11 cellular contexts compared by ENCODE assay signal in the genomic region with DNA sequence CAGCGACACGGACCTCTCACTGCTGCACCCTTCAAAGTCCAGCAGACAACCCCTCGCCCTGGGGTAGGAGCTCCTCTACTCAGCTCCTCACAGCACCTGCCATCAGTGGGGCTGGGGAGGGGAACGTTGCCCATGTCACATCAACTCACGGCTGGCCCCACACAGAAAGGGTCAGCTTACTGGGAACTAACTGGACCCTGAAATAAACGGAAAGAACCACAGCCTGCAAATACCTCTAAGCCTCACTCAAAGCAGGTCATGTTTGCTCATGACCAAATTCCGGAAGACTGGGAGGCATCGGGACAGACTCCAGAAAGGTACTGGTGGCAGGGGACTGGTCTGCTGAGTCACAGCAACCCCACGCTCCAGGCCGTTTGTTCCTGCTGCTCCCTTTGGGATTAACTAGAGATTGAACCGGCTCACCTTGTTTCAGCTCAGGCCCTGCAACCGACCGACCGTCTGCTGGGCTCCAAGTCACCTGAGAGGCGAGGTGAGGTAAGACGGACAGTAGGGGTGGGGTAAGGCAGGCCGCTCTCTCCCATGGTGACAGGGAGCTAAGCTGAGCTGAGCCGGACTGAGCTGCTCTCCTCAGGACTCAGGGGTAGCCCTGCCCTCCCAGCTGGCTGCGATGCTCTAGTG. TPM values are rescaled to one million over a fixed set of nuclear protein-coding genes. Genes with fewer than 3 reads are reported as not detected.
DNase-seq lines count a peak whose midpoint lies in the region; FAIRE-seq and TF ChIP-seq lines count a peak whose summit lies in the region.
"Had no signal": no experiment of that assay in that cellular context is flagged by ENCODE, and none has a peak within 500 bp of the region (broad histone marks: within the 10 kb centered on the region; RNA-seq: fewer than 3 reads in every experiment).

No MANE protein-coding gene starts in this region.

- H3K27me3 Mint-ChIP-seq in CD14-positive monocyte (ENCODE audit: low read depth in 3 of 3), result peaks cover 0 to 18% (median 0%) of the 10 kb centered on the region in 3 donors

- peaks cover 8% of the 10 kb centered on the region for H4K20me1 ChIP-seq in PC-9 (ENCODE audit: insufficient read depth)
- H4K20me1 ChIP-seq in endothelial cell of umbilical vein (replicated peaks; ENCODE audit: control insufficient read depth, extremely low read depth, insufficient read depth, low read length), result no peaks in the 10 kb centered on the region

- peaks cover 94% of the 10 kb centered on the region for H3F3A ChIP-seq in PC-9 (ENCODE audit: insufficient read depth, low read depth)

- TF ChIP-seq POLR2A in endothelial cell of umbilical vein (IDR thresholded peaks at IDR 0.05; ENCODE audit: low read depth, low read length), result no peak

- peak overlapping the region; percentile 41 for H2AK5ac ChIP-seq in trophoblast cell (ENCODE audit: low read length)

- no peaks in the 10 kb centered on the region for H3K9me3 ChIP-seq in PC-9 (ENCODE audit: insufficient read depth, low read depth)
- no peaks in the 10 kb centered on the region for H3K9me3 ChIP-seq in endothelial cell of umbilical vein (replicated peaks; ENCODE audit: control insufficient read depth, insufficient read depth, low read length)
- no peaks in the 10 kb centered on the region for H3K9me3 ChIP-seq in trophoblast cell (ENCODE audit: insufficient read depth, low read depth, low read length)
- no peaks in the 10 kb centered on the region for H3K9me3 ChIP-seq in BE2C

- H3K4me1 ChIP-seq in PC-9 (replicated peaks; ENCODE audit: insufficient read depth), result peaks cover 58% of the 10 kb centered on the region
- H3K4me1 ChIP-seq in endothelial cell of umbilical vein (ENCODE audit: control insufficient read depth, extremely low read depth, insufficient read depth, low read length), result peaks cover 25% of the 10 kb centered on the region
- H3K4me1 ChIP-seq in trophoblast cell (ENCODE audit: control insufficient read depth in 1 of 2, insufficient read depth in 2 of 2, low read length in 2 of 2), result peaks cover 14 to 23% of the 10 kb centered on the region in 2 experiments
- peaks cover 17% of the 10 kb centered on the region for H3K4me1 ChIP-seq in BE2C

- CTCF ChIA-PET in PC-9 (lab: Charles Lee) (interaction anchor here (1.0 kb wide), 1 partner anchor 168 kb away, joined by 3 read pairs; no protein-coding TSS in a partner anchor), endothelial cell of umbilical vein (lab: Charles Lee) (interaction anchor here (0.9 kb wide), 1 partner anchor 14 kb away, joined by 3 read pairs; no protein-coding TSS in a partner anchor)

- H3K4me3 Mint-ChIP-seq in CD14-positive monocyte, result no peak overlapping the region

- no peak for FAIRE-seq in endothelial cell of umbilical vein (lab: Jason Lieb, UNC)

- POLR2A ChIA-PET in PC-9 (lab: Charles Lee; ENCODE audit: unreplicated experiment), result interaction anchor here (0.5 to 2.0 kb wide), 11 partner anchors 9 to 176 kb away, joined by 3 to 18 read pairs (median 7); a partner anchor contains a TSS
- POLR2A ChIA-PET in endothelial cell of umbilical vein (lab: Charles Lee), result interaction anchor here (0.7 kb wide), 1 partner anchor 162 kb away, joined by 3 read pairs; a partner anchor contains a TSS

- peak overlapping the region; percentile 60 for H3K14ac ChIP-seq in trophoblast cell (ENCODE audit: low read length)

- H3K36me3 Mint-ChIP-seq in CD14-positive monocyte, result peaks cover 20 to 51% of the 10 kb centered on the region in 2 donors

- intact Hi-C loops in CD14-positive monocyte (cut with micrococcal nuclease) (no loop called here), PC-9 (cut with micrococcal nuclease; ENCODE audit: unreplicated experiment) (loop anchor here (1.0 kb wide), 1 partner anchor 51 kb away; a partner anchor contains a TSS), endothelial cell of umbilical vein (cut with micrococcal nuclease) (no loop called here)

- H3K4me1 Mint-ChIP-seq in CD14-positive monocyte, result peaks cover 53% of the 10 kb centered on the region

- H3K18ac ChIP-seq in trophoblast cell (ENCODE audit: low read length), result peak overlapping the region; percentile 51

- no peak overlapping the region for H3K23ac ChIP-seq in trophoblast cell (ENCODE audit: low read length)

- BruUV-seq in PC-9 (replicated peaks; lab: Mats Ljungman, UMichigan), result no TSS peak
- no TSS peak for BruUV-seq in endothelial cell of umbilical vein (replicated peaks; lab: Mats Ljungman, UMichigan)

- H2AFZ ChIP-seq in PC-9 (no peak overlapping the region), endothelial cell of umbilical vein (ENCODE audit: low read depth, low read length) (no peak overlapping the region), trophoblast cell (ENCODE audit: insufficient read depth, low read length, poor library complexity) (no peak overlapping the region)

- H3K4me2 ChIP-seq in PC-9 (peak overlapping the region; percentile 99), endothelial cell of umbilical vein (ENCODE audit: insufficient read depth, low read length) (no peak overlapping the region), trophoblast cell (ENCODE audit: low read length) (no peak overlapping the region)

- no peak for TF ChIP-seq CTCF in CD14-positive monocyte (IDR thresholded peaks at IDR 0.05)
- no peak for TF ChIP-seq CTCF in PC-9 (conservative IDR thresholded peaks at IDR 0.05)
- TF ChIP-seq CTCF in endothelial cell of umbilical vein (IDR thresholded peaks at IDR 0.05; ENCODE audit: extremely low read depth in 1 of 2, insufficient read depth in 1 of 2, low read depth in 1 of 2, low read length in 2 of 2), result no peak
- TF ChIP-seq CTCF in BE2C (IDR thresholded peaks at IDR 0.05; ENCODE audit: low read depth, low read length), result no peak

- no peaks in the 10 kb centered on the region for H3K27me3 ChIP-seq in PC-9 (ENCODE audit: insufficient read depth, low read depth)
- no peaks in the 10 kb centered on the region for H3K27me3 ChIP-seq in endothelial cell of umbilical vein (ENCODE audit: control insufficient read depth in 2 of 2, insufficient read depth in 2 of 2, low read length in 2 of 2)
- no peaks in the 10 kb centered on the region for H3K27me3 ChIP-seq in trophoblast cell (ENCODE audit: insufficient read depth, low read length)
- H3K27me3 ChIP-seq in BE2C, result no peaks in the 10 kb centered on the region

- no peak overlapping the region for H3K4ac ChIP-seq in trophoblast cell (ENCODE audit: low read depth, low read length)

- H3K79me1 ChIP-seq in trophoblast cell (ENCODE audit: low read length), result peaks cover 9% of the 10 kb centered on the region

- H3K4me3 ChIP-seq in PC-9 (peak overlapping the region; percentile 52; the same call in 1 of the 2 replicates), endothelial cell of umbilical vein (replicated peaks in 1 of 3; ENCODE audit: insufficient read depth in 1 of 3, low read depth in 1 of 3, low read length in 3 of 3) (no peak overlapping the region), trophoblast cell (ENCODE audit: low read depth, low read length) (no peak overlapping the region), BE2C (ENCODE audit: low read depth, low read length) (no peak overlapping the region)

- H3K36me3 ChIP-seq in PC-9 (ENCODE audit: low read depth), result peaks cover 42% of the 10 kb centered on the region
- no peaks in the 10 kb centered on the region for H3K36me3 ChIP-seq in endothelial cell of umbilical vein (ENCODE audit: control insufficient read depth in 2 of 2, extremely low read depth in 1 of 2, insufficient read depth in 2 of 2, low read length in 2 of 2)
- peaks cover 25 to 29% of the 10 kb centered on the region in 2 experiments for H3K36me3 ChIP-seq in trophoblast cell (ENCODE audit: control insufficient read depth in 1 of 2, insufficient read depth in 2 of 2, low read length in 2 of 2)
- no peaks in the 10 kb centered on the region for H3K36me3 ChIP-seq in BE2C

- WGBS in trophoblast cell (ENCODE audit: extremely low coverage, insufficient coverage, insufficient read length), result no CpG with 5 or more reads among the region's 19 CpGs

- H3K9me2 ChIP-seq in PC-9 (ENCODE audit: insufficient read depth), result no peaks in the 10 kb centered on the region

- H4K8ac ChIP-seq in trophoblast cell (ENCODE audit: low read depth, low read length), result peak overlapping the region; percentile 69

- H3K27ac ChIP-seq in PC-9, result peak overlapping the region; percentile 100
- H3K27ac ChIP-seq in endothelial cell of umbilical vein (ENCODE audit: insufficient read depth, low read depth, low read length), result peak overlapping the region; percentile 100
- H3K27ac ChIP-seq in trophoblast cell (ENCODE audit: low read depth, low read length), result peak overlapping the region; percentile 78

- H3K27ac Mint-ChIP-seq in CD14-positive monocyte, result peak overlapping the region; percentile 97 to 99 (median 97)

- H3K9me3 Mint-ChIP-seq in CD14-positive monocyte, result peaks cover 0 to 12% (median 5%) of the 10 kb centered on the region in 7 donors

- H3K9ac ChIP-seq in endothelial cell of umbilical vein (replicated peaks; ENCODE audit: extremely low read depth, insufficient read depth, low read length) (peak overlapping the region; percentile 67), trophoblast cell (ENCODE audit: low read length) (no peak overlapping the region)

- DNase-seq in CD14-positive monocyte (ENCODE audit: low spot score) (no peak), PC-9 (peak; percentile 93 to 97), endothelial cell of umbilical vein (ENCODE audit: low read depth, low spot score) (no peak), trophoblast cell (no peak), BE2C (no peak), cerebellar cortex (ENCODE audit: low spot score) (no peak), AG20443 (ENCODE audit: low spot score) (no peak), RPMI8226 (no peak)
- DNase-seq: DMS153, NCI-H2029 had no signal

- peaks cover 83% of the 10 kb centered on the region for H3K79me2 ChIP-seq in PC-9 (ENCODE audit: low read depth)
- H3K79me2 ChIP-seq in endothelial cell of umbilical vein (ENCODE audit: control insufficient read depth, insufficient read depth, low read length), result peaks cover 45% of the 10 kb centered on the region
- H3K79me2 ChIP-seq in trophoblast cell (ENCODE audit: control insufficient read depth, insufficient read depth, low read length, poor library complexity), result peaks cover 4% of the 10 kb centered on the region

- dilution Hi-C loops in endothelial cell of umbilical vein (cut with MboI; ENCODE audit: extremely low pct_ligation_motif_present, low sequenced_read_pairs), result no loop called here

- no peak overlapping the region for H4K12ac ChIP-seq in trophoblast cell (ENCODE audit: low read depth, low read length)

- no peaks in the 10 kb centered on the region for H3K9me1 ChIP-seq in endothelial cell of umbilical vein (replicated peaks; ENCODE audit: control insufficient read depth, extremely low read depth, insufficient read depth, low read length)

- peak overlapping the region; percentile 64 for H4K91ac ChIP-seq in trophoblast cell (ENCODE audit: low read depth, low read length)

- H2BK120ac ChIP-seq in trophoblast cell (ENCODE audit: insufficient read depth, low read length, poor library complexity), result peak overlapping the region; percentile 46

- peak overlapping the region; percentile 72 for H2BK5ac ChIP-seq in trophoblast cell (ENCODE audit: low read depth, low read length, poor library complexity)

- peak overlapping the region; percentile 36 for H2BK12ac ChIP-seq in trophoblast cell (ENCODE audit: low read length)

RNA-seq across cellular contexts. Expression of a gene that starts 5.6 kb away (rescaled TPM):
- 10 to 100 TPM; 10.7 to 14.7 TPM for polyA plus RNA-seq in CD14-positive monocyte
- total RNA-seq in PC-9 (2021), result 987 and 1,283 TPM in 2 replicates
- total RNA-seq in endothelial cell of umbilical vein, result 159 and 161 TPM in 2 replicates
- polyA plus RNA-seq in endothelial cell of umbilical vein, result 155 and 173 TPM in 2 replicates
- 69.7 and 82.0 TPM in 2 replicates for polyA plus RNA-seq in endothelial cell of umbilical vein (2011; cell fraction: cytosol; rRNA removed)
- 152 and 189 TPM in 2 replicates for polyA plus RNA-seq in endothelial cell of umbilical vein (2011; cell fraction: nucleus; rRNA removed)
- 174 and 198 TPM in 2 replicates for polyA plus RNA-seq in endothelial cell of umbilical vein (2012)
- 89.1 and 109 TPM in 2 replicates for polyA minus RNA-seq in endothelial cell of umbilical vein
- 87.3 TPM for polyA minus RNA-seq in endothelial cell of umbilical vein (2011; cell fraction: cytosol; rRNA and poly(A)+ RNA removed)
- 43.4 and 72.5 TPM in 2 replicates for polyA minus RNA-seq in endothelial cell of umbilical vein (2011; cell fraction: nucleus; rRNA and poly(A)+ RNA removed)
- polyA plus RNA-seq in trophoblast cell (2013), result 70.4 and 71.8 TPM in 2 replicates
- polyA plus RNA-seq in BE2C (2012; ENCODE audit: insufficient read depth, insufficient read length, low read depth), result 207 TPM

RNA-seq across cellular contexts. Expression of a gene that starts 6.4 kb away (rescaled TPM):
- polyA plus RNA-seq in CD14-positive monocyte (10 to 100 TPM; 31.3 to 33.7 TPM), endothelial cell of umbilical vein (47.8 and 52.1 TPM in 2 replicates)
- total RNA-seq in PC-9 (2021) (68.3 and 69.4 TPM in 2 replicates), endothelial cell of umbilical vein (40.3 and 41.2 TPM in 2 replicates)
- polyA plus RNA-seq in endothelial cell of umbilical vein (2011; cell fraction: cytosol; rRNA removed), result 28.2 and 36.2 TPM in 2 replicates
- polyA plus RNA-seq in endothelial cell of umbilical vein (2011; cell fraction: nucleus; rRNA removed), result 58.8 and 59.8 TPM in 2 replicates
- polyA plus RNA-seq in endothelial cell of umbilical vein (2012), result 26.9 and 34.0 TPM in 2 replicates
- 11.1 and 13.7 TPM in 2 replicates for polyA minus RNA-seq in endothelial cell of umbilical vein
- polyA minus RNA-seq in endothelial cell of umbilical vein (2011; cell fraction: cytosol; rRNA and poly(A)+ RNA removed), result 16.7 TPM
- 11.3 and 17.5 TPM in 2 replicates for polyA minus RNA-seq in endothelial cell of umbilical vein (2011; cell fraction: nucleus; rRNA and poly(A)+ RNA removed)
- polyA plus RNA-seq in trophoblast cell (2013), result 14.6 and 15.7 TPM in 2 replicates
- polyA plus RNA-seq in BE2C (2012; ENCODE audit: insufficient read depth, insufficient read length, low read depth), result 74.8 TPM

RNA-seq across cellular contexts. Expression of a gene that starts 25.0 kb away (rescaled TPM):
- polyA plus RNA-seq in CD14-positive monocyte, result 10 to 100 TPM; 14.5 to 16.3 TPM
- total RNA-seq in PC-9 (2021), result 60.3 and 69.3 TPM in 2 replicates
- total RNA-seq in endothelial cell of umbilical vein, result 25.6 and 42.9 TPM in 2 replicates
- 32.0 and 37.3 TPM in 2 replicates for polyA plus RNA-seq in endothelial cell of umbilical vein
- 18.9 and 26.6 TPM in 2 replicates for polyA plus RNA-seq in endothelial cell of umbilical vein (2011; cell fraction: cytosol; rRNA removed)
- polyA plus RNA-seq in endothelial cell of umbilical vein (2011; cell fraction: nucleus; rRNA removed), result 45.1 and 46.1 TPM in 2 replicates
- 18.3 and 28.8 TPM in 2 replicates for polyA plus RNA-seq in endothelial cell of umbilical vein (2012)
- 12.5 and 16.9 TPM in 2 replicates for polyA minus RNA-seq in endothelial cell of umbilical vein
- 26.1 TPM for polyA minus RNA-seq in endothelial cell of umbilical vein (2011; cell fraction: cytosol; rRNA and poly(A)+ RNA removed)
- polyA minus RNA-seq in endothelial cell of umbilical vein (2011; cell fraction: nucleus; rRNA and poly(A)+ RNA removed), result 5.6 and 9.8 TPM in 2 replicates
- polyA plus RNA-seq in trophoblast cell (2013), result 28.5 and 29.0 TPM in 2 replicates
- 29.7 TPM for polyA plus RNA-seq in BE2C (2012; ENCODE audit: insufficient read depth, insufficient read length, low read depth)

RNA-seq across cellular contexts. Expression of a gene that starts 43.9 kb away (rescaled TPM):
- polyA plus RNA-seq in CD14-positive monocyte, result not detected
- total RNA-seq in PC-9 (2021), result not detected in 2 replicates
- not detected in 2 replicates for total RNA-seq in endothelial cell of umbilical vein
- not detected in 2 replicates for polyA plus RNA-seq in endothelial cell of umbilical vein
- polyA plus RNA-seq in endothelial cell of umbilical vein (2011; cell fraction: cytosol; rRNA removed), result not detected in 2 replicates
- polyA plus RNA-seq in endothelial cell of umbilical vein (2011; cell fraction: nucleus; rRNA removed), result not detected in 2 replicates
- not detected in 2 replicates for polyA plus RNA-seq in endothelial cell of umbilical vein (2012)
- polyA minus RNA-seq in endothelial cell of umbilical vein, result not detected in 2 replicates
- not detected for polyA minus RNA-seq in endothelial cell of umbilical vein (2011; cell fraction: cytosol; rRNA and poly(A)+ RNA removed)
- not detected in 2 replicates for polyA minus RNA-seq in endothelial cell of umbilical vein (2011; cell fraction: nucleus; rRNA and poly(A)+ RNA removed)
- polyA plus RNA-seq in trophoblast cell (2013), result not detected in 2 replicates
- polyA plus RNA-seq in BE2C (2012; ENCODE audit: insufficient read depth, insufficient read length, low read depth), result not detected
- total RNA-seq: myocyte had no signal

RNA-seq across cellular contexts. Expression of a gene that starts 50.6 kb away (rescaled TPM):
- polyA plus RNA-seq in CD14-positive monocyte (10 to 100 TPM; 25.3 to 26.7 TPM), endothelial cell of umbilical vein (21.9 and 30.8 TPM in 2 replicates)
- total RNA-seq in PC-9 (2021) (38.3 and 54.9 TPM in 2 replicates), endothelial cell of umbilical vein (19.7 and 22.6 TPM in 2 replicates)
- 13.4 and 16.6 TPM in 2 replicates for polyA plus RNA-seq in endothelial cell of umbilical vein (2011; cell fraction: cytosol; rRNA removed)
- polyA plus RNA-seq in endothelial cell of umbilical vein (2011; cell fraction: nucleus; rRNA removed), result 7.2 and 7.6 TPM in 2 replicates
- 22.1 and 28.4 TPM in 2 replicates for polyA plus RNA-seq in endothelial cell of umbilical vein (2012)
- polyA minus RNA-seq in endothelial cell of umbilical vein, result 10.7 and 12.7 TPM in 2 replicates
- polyA minus RNA-seq in endothelial cell of umbilical vein (2011; cell fraction: cytosol; rRNA and poly(A)+ RNA removed), result 27.2 TPM
- 3.1 and 3.9 TPM in 2 replicates for polyA minus RNA-seq in endothelial cell of umbilical vein (2011; cell fraction: nucleus; rRNA and poly(A)+ RNA removed)
- polyA plus RNA-seq in trophoblast cell (2013), result 32.8 and 34.6 TPM in 2 replicates
- 20.6 TPM for polyA plus RNA-seq in BE2C (2012; ENCODE audit: insufficient read depth, insufficient read length, low read depth)

Comparison
In these comparisons a context has a peak if more than half of its experiments do, and no peak if none do; other contexts are left out.
1. DNase-seq: peak in PC-9 (2 of 2); none in CD14-positive monocyte (single experiment), endothelial cell of umbilical vein (single experiment), trophoblast cell (0 of 2), BE2C (single experiment), cerebellar cortex (single experiment), AG20443 (single experiment) and RPMI8226 (single experiment).
2. Peak in every context shown above with its lines, with median percentiles within 50 percentile points of each other: H3K27ac ChIP-seq.